ENCODE assay signal across 12 cellular contexts in the genomic region with DNA sequence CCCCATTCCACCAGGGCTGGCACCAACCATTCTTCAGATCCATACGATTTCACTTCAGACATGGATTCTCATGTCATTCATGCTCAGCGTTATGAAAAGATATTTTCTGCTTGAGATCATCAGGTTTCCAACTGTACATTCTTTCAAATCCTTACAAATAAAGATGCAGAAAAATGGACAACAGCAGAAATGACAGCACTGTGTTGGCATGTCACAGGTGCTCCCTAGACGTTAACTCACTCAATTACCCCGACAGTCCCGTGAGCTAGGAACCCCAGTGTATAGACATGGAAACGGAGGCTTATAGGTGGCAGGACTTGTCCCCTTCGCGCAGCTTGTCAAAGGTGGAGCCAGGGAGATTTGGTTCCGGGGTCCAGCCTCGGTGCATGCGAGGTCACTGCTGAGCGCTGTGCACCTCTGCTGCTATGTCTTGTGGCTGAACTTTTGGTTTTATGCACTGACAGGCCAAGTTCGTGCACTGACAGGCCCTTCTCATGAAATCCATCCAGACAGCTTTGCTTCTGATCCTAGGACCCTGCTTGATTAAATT. TPM values are rescaled to one million over a fixed set of nuclear protein-coding genes. Genes with fewer than 3 reads are reported as not detected.
DNase-seq lines count a peak whose midpoint lies in the region; ATAC-seq, FAIRE-seq and TF ChIP-seq lines count a peak whose summit lies in the region.
"Had no signal": no experiment of that assay in that cellular context is flagged by ENCODE, and none has a peak within 500 bp of the region (broad histone marks: within the 10 kb centered on the region; RNA-seq: fewer than 3 reads in every experiment).

No MANE protein-coding gene starts in this region.

- H3K27ac ChIP-seq in PC-9 (peak overlapping the region; percentile 67), epithelial cell of prostate (peak overlapping the region; percentile 51), muscle layer of duodenum (ENCODE audit: low read length) (peak overlapping the region; percentile 25), testis (peak overlapping the region; percentile 9 to 84)

- WGBS in testis, 2 donors, result 50 to 76% methylated on average over 13 of the region's 13 CpGs

- 0 out of 2 replicates have a peak, but pooled peaks cover 7% of the 10 kb centered on the region for H4K20me1 ChIP-seq in PC-9 (ENCODE audit: insufficient read depth)

- TF ChIP-seq CTCF in PC-9 (conservative IDR thresholded peaks at IDR 0.05) (no peak), testis (IDR thresholded peaks at IDR 0.05) (no peak), Caco-2 (IDR thresholded peaks at IDR 0.05; ENCODE audit: insufficient read depth in 1 of 2, low read depth in 1 of 2, low read length in 1 of 2, severe bottlenecking in 1 of 2, unreplicated experiment in 1 of 2) (no peak), natural killer cell (IDR thresholded peaks at IDR 0.05) (no peak)

- no peaks in the 10 kb centered on the region for H3K27me3 ChIP-seq in PC-9 (ENCODE audit: insufficient read depth, low read depth)
- H3K27me3 ChIP-seq in muscle layer of duodenum (ENCODE audit: low read depth, low read length), result no peaks in the 10 kb centered on the region
- no peaks in the 10 kb centered on the region for H3K27me3 ChIP-seq in testis
- H3K27me3 ChIP-seq in Caco-2 (replicated peaks; ENCODE audit: control insufficient read depth, insufficient read depth, low read length), result no peaks in the 10 kb centered on the region

- BruUV-seq in PC-9 (replicated peaks; lab: Mats Ljungman, UMichigan) (no TSS peak), Caco-2 (replicated peaks; lab: Mats Ljungman, UMichigan) (no TSS peak)

- DNase-seq in PC-9 (no peak), epithelial cell of prostate (ENCODE audit: low read depth, low spot score) (no peak), testis (no peak), GM12891 (ENCODE audit: insufficient read length, low spot score) (no peak), Caco-2 (no peak), natural killer cell (no peak)
- DNase-seq: aorta; effector CD4-positive, alpha-beta T cell; NK-92 treated with Interleukin-12 subunit alpha and Interleukin-12 subunit beta, amount 100 ng/mL, for 24 hours; stimulated activated CD4-positive, alpha-beta T cell treated with anti-CD3 and anti-CD28 coated beads, Interleukin-1b, Interleukin-23, amount 100 ng/mL, for 48 hours had no signal

- H3K4me1 ChIP-seq in PC-9 (replicated peaks; ENCODE audit: insufficient read depth) (peaks cover 49% of the 10 kb centered on the region), muscle layer of duodenum (ENCODE audit: control insufficient read depth in 1 of 2, insufficient read depth in 2 of 2, low read length in 2 of 2) (peaks cover 0 to 5% of the 10 kb centered on the region in 2 donors), testis (peaks cover 80% of the 10 kb centered on the region), Caco-2 (peaks cover 34% of the 10 kb centered on the region)

- TF ChIP-seq POLR2A in testis (IDR thresholded peaks at IDR 0.05) (no peak), GM12891 (IDR thresholded peaks at IDR 0.05; ENCODE audit: low read depth, low read length) (no peak)

- H3K27ac Mint-ChIP-seq in Caco-2 (ENCODE audit: unreplicated experiment), result no peak overlapping the region
- no peak overlapping the region for H3K27ac Mint-ChIP-seq in natural killer cell

- H3K9me3 Mint-ChIP-seq in Caco-2 (ENCODE audit: unreplicated experiment) (no peaks in the 10 kb centered on the region), natural killer cell (no peaks in the 10 kb centered on the region)

- 0 out of 2 replicates have a peak, but pooled peaks cover 3% of the 10 kb centered on the region for H3K9me3 ChIP-seq in PC-9 (ENCODE audit: insufficient read depth, low read depth)
- no peaks in the 10 kb centered on the region for H3K9me3 ChIP-seq in muscle layer of duodenum (ENCODE audit: control insufficient read depth in 1 of 2, low read length in 2 of 2)
- H3K9me3 ChIP-seq in testis, result no peaks in the 10 kb centered on the region
- no peaks in the 10 kb centered on the region for H3K9me3 ChIP-seq in Caco-2

- H3K9me2 ChIP-seq in PC-9 (ENCODE audit: insufficient read depth), result no peaks in the 10 kb centered on the region

- no peaks in the 10 kb centered on the region for H3K27me3 Mint-ChIP-seq in Caco-2 (ENCODE audit: insufficient read depth, unreplicated experiment)
- H3K27me3 Mint-ChIP-seq in natural killer cell (ENCODE audit: low read depth in 2 of 2), result peaks cover 0 to 8% of the 10 kb centered on the region in 2 donors

- peaks cover 92% of the 10 kb centered on the region for H3K36me3 ChIP-seq in PC-9 (ENCODE audit: low read depth)
- peaks cover 22 to 32% of the 10 kb centered on the region in 2 donors for H3K36me3 ChIP-seq in muscle layer of duodenum (ENCODE audit: control insufficient read depth in 1 of 2, insufficient read depth in 2 of 2, low read length in 2 of 2)
- H3K36me3 ChIP-seq in testis (ENCODE audit: low read depth, missing control alignments), result no peaks in the 10 kb centered on the region
- H3K36me3 ChIP-seq in Caco-2 (ENCODE audit: control insufficient read depth, insufficient read depth, low read length), result no peaks in the 10 kb centered on the region

- H3K4me3 Mint-ChIP-seq in Caco-2 (ENCODE audit: unreplicated experiment) (no peak overlapping the region), natural killer cell (no peak overlapping the region)

- no peak for FAIRE-seq in GM12891 (lab: Jason Lieb, UNC)

- peaks cover 84% of the 10 kb centered on the region for H3F3A ChIP-seq in PC-9 (ENCODE audit: insufficient read depth, low read depth)

- H3K36me3 Mint-ChIP-seq in Caco-2 (ENCODE audit: insufficient read depth, unreplicated experiment) (peaks cover 72% of the 10 kb centered on the region), natural killer cell (no peaks in the 10 kb centered on the region)

- no peak for ATAC-seq in HG03139 (IDR thresholded peaks at IDR 0.05; ENCODE audit: unreplicated experiment)
- no peak for ATAC-seq in natural killer cell

- no peak overlapping the region for H3K4me3 ChIP-seq in PC-9
- H3K4me3 ChIP-seq in muscle layer of duodenum (ENCODE audit: low read depth in 1 of 2, low read length in 2 of 2), result no peak overlapping the region
- no peak overlapping the region for H3K4me3 ChIP-seq in testis
- H3K4me3 ChIP-seq in Caco-2 (ENCODE audit: low read depth, low read length), result no peak overlapping the region

- intact Hi-C loops in PC-9 (cut with micrococcal nuclease; ENCODE audit: unreplicated experiment) (loop anchor here (2.0 kb wide), 1 partner anchor 16 kb away; no protein-coding TSS in a partner anchor), testis (cut with DNase I; ENCODE audit: low total_unique reads) (no loop called here), Caco-2 (cut with micrococcal nuclease; ENCODE audit: unreplicated experiment) (no loop called here), natural killer cell (cut with micrococcal nuclease) (no loop called here)

- peaks cover 92% of the 10 kb centered on the region for H3K79me2 ChIP-seq in PC-9 (ENCODE audit: low read depth)

- POLR2A ChIA-PET in PC-9 (lab: Charles Lee; ENCODE audit: unreplicated experiment) (interaction anchor here (0.6 to 0.7 kb wide), 2 partner anchors 9 to 50 kb away, joined by 4 to 5 read pairs; no protein-coding TSS in a partner anchor), Caco-2 (lab: Charles Lee) (no interaction called here)

- CTCF ChIA-PET in PC-9 (lab: Charles Lee), result no interaction called here
- CTCF ChIA-PET in Caco-2 (lab: Charles Lee), result no interaction called here

- peak overlapping the region; percentile 29; the same call in 1 of the 2 replicates for H3K4me2 ChIP-seq in PC-9

- H3K4me1 Mint-ChIP-seq in Caco-2 (ENCODE audit: low read depth, unreplicated experiment) (peaks cover 27% of the 10 kb centered on the region), natural killer cell (no peaks in the 10 kb centered on the region)

- no peak overlapping the region for H2AFZ ChIP-seq in PC-9

TF ChIP-seq in GM12891, 5 proteins besides CTCF, POLR2A, EP300 and RAD21:
- TF ChIP-seq POU2F2 (IDR thresholded peaks at IDR 0.05; ENCODE audit: low read depth, low read length) (no peak), PAX5 (IDR thresholded peaks at IDR 0.05; ENCODE audit: insufficient read depth, low read length, severe bottlenecking) (no peak), POLR2AphosphoS5 (IDR thresholded peaks at IDR 0.05; ENCODE audit: low read depth, low read length) (no peak), TAF1 (IDR thresholded peaks at IDR 0.05; ENCODE audit: low read depth, low read length) (no peak), SPI1 (IDR thresholded peaks at IDR 0.05; ENCODE audit: low read depth, low read length) (no peak)

RNA-seq across cellular contexts. Expression of gene FHL2, which starts 17.7 kb away (rescaled TPM):
- total RNA-seq in PC-9 (2021) (109 and 117 TPM in 2 replicates), testis (100 to 1,000 TPM in 1 of 2 donors, 10 to 100 TPM in 1; 76.9 to 154 TPM), Caco-2 (2022) (40.5 and 45.4 TPM in 2 replicates), natural killer cell (1 to 10 TPM in 1 of 3 donors, under 1 TPM in 2; 0.26 to 1.3 (median 0.84) TPM)
- polyA plus RNA-seq in testis (ENCODE audit: insufficient read depth, low read depth, low replicate concordance), result 99.3 TPM
- 2.5 TPM for polyA plus RNA-seq in GM12891 (2012; ENCODE audit: low read depth, missing spikeins)

RNA-seq across cellular contexts. Expression of gene C2orf49, which starts 43.9 kb away (rescaled TPM):
- total RNA-seq in PC-9 (2021), result 16.2 and 19.8 TPM in 2 replicates
- total RNA-seq in testis, result 10 to 100 TPM; 32.6 to 35.4 TPM
- 28.5 TPM for polyA plus RNA-seq in testis (ENCODE audit: insufficient read depth, low read depth, low replicate concordance)
- 12.3 TPM for polyA plus RNA-seq in GM12891 (2012; ENCODE audit: low read depth, missing spikeins)
- 21.1 and 24.8 TPM in 2 replicates for total RNA-seq in Caco-2 (2022)
- 10 to 100 TPM; 19.4 to 23.5 (median 23.2) TPM for total RNA-seq in natural killer cell

RNA-seq across cellular contexts. Expression of gene TGFBRAP1, which starts 51.7 kb away (rescaled TPM):
- total RNA-seq in PC-9 (2021) (11.4 and 16.7 TPM in 2 replicates), testis (10 to 100 TPM; 10.8 to 16.3 TPM), Caco-2 (2022) (25.7 and 26.0 TPM in 2 replicates), natural killer cell (10 to 100 TPM; 22.7 to 31.8 (median 27.7) TPM)
- polyA plus RNA-seq in testis (ENCODE audit: insufficient read depth, low read depth, low replicate concordance), result 7.3 TPM
- 15.1 TPM for polyA plus RNA-seq in GM12891 (2012; ENCODE audit: low read depth, missing spikeins)

Comparison
In these comparisons a context has a peak if more than half of its experiments do, and no peak if none do; other contexts are left out.
1. RNA of gene FHL2, which starts 17.7 kb away (total RNA-seq): 76.9 to 154 TPM in testis, 109 to 117 TPM in PC-9 and 40.5 to 45.4 TPM in Caco-2; 0.26 to 1.3 TPM in natural killer cell; every median in the first group is over 10 times any median in the second.
2. Peak in every context shown above with its lines, with median percentiles within 50 percentile points of each other: H3K27ac ChIP-seq.